ENCODE assay signal across 13 cellular contexts in the genomic region with DNA sequence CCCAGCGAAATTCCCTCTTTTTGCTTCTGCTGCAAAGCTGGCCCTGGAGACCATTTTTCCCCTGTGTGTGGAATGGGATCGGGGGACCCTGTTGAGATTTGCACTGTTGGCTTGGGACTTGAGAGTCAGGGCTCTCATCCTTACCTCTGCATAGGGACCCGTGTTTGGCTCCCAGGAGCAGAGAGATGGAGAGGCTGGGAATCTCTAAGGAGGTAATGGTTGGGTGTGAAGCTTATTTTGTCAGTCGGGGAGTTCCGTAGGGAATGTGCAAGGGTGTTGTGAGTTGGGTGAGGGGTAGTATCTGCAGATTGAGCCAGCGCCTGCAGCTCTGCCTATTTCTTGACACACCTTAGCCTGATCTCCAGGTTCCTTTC. TPM values are rescaled to one million over a fixed set of nuclear protein-coding genes. Genes with fewer than 3 reads are reported as not detected.
DNase-seq lines count a peak whose midpoint lies in the region; ATAC-seq and TF ChIP-seq lines count a peak whose summit lies in the region.
"Had no signal": no experiment of that assay in that cellular context is flagged by ENCODE, and none has a peak within 500 bp of the region (broad histone marks: within the 10 kb centered on the region; RNA-seq: fewer than 3 reads in every experiment).

No MANE protein-coding gene starts in this region.

- H3K4me2 ChIP-seq in H9 (ENCODE audit: insufficient read depth, insufficient read length, low read length) (no peak overlapping the region), smooth muscle cell (peak overlapping the region; percentile 96)
- H3K4me2 ChIP-seq: BLaER1 had no signal

- H3K4me3 Mint-ChIP-seq in H9, result no peak overlapping the region
- H3K4me3 Mint-ChIP-seq: activated CD8-positive, alpha-beta memory T cell treated with anti-CD3 and anti-CD28 coated beads, Interleukin-2, amount 10 ng/mL, durations not matched to agents 7 days and 5 days; activated naive CD8-positive, alpha-beta T cell treated with anti-CD3 and anti-CD28 coated beads, Interleukin-2, amount 10 ng/mL, durations not matched to agents 7 days and 5 days had no signal

- no peak for TF ChIP-seq EP300 in suprapubic skin (IDR thresholded peaks at IDR 0.05)

- DNase-seq in H9 (peak; percentile 42), astrocyte of the spinal cord (ENCODE audit: low read depth, low spot score) (no peak), right lobe of liver (no peak), smooth muscle cell (lab: John Stamatoyannopoulos, UW; ENCODE audit: unreplicated experiment) (no peak), suprapubic skin (ENCODE audit: low spot score in 2 of 2) (no peak), iPS-NIHi11 (ENCODE audit: low spot score) (no peak)
- DNase-seq in activated CD8-positive, alpha-beta memory T cell treated with anti-CD3 and anti-CD28 coated beads, Interleukin-2, amount 50 U/mL, for 4 hours, result no peak
- DNase-seq: activated CD8-positive, alpha-beta memory T cell treated with anti-CD3 and anti-CD28 coated beads, Interleukin-2, amount 10 ng/mL, durations not matched to agents 7 days and 5 days; activated naive CD8-positive, alpha-beta T cell treated with anti-CD3 and anti-CD28 coated beads, Interleukin-2, amount 10 ng/mL, durations not matched to agents 7 days and 5 days; GOT3 had no signal

- H3K27ac ChIP-seq in H9 (ENCODE audit: insufficient read length, low read depth, low read length), result no peak overlapping the region
- peak overlapping the region; percentile 4 to 35 (median 16) for H3K27ac ChIP-seq in right lobe of liver
- peak overlapping the region; percentile 65 for H3K27ac ChIP-seq in smooth muscle cell (ENCODE audit: low read depth)
- no peak overlapping the region for H3K27ac ChIP-seq in suprapubic skin
- H3K27ac ChIP-seq: BLaER1, SK-N-MC had no signal

- peaks cover 4 to 22% of the 10 kb centered on the region in 2 experiments; a peak in 3 of 5 replicates for H3K9me3 Mint-ChIP-seq in H9
- H3K9me3 Mint-ChIP-seq: activated naive CD8-positive, alpha-beta T cell treated with anti-CD3 and anti-CD28 coated beads, Interleukin-2, amount 10 ng/mL, durations not matched to agents 7 days and 5 days had no signal

- no peak overlapping the region for H4K91ac ChIP-seq in H9 (ENCODE audit: insufficient read length, low read depth, low read length)

- H3K4me1 ChIP-seq in H9 (ENCODE audit: insufficient read depth, low read length), result no peaks in the 10 kb centered on the region
- H3K4me1 ChIP-seq in right lobe of liver, result peaks cover 0 to 7% (median 0%) of the 10 kb centered on the region in 4 donors
- peaks cover 11% of the 10 kb centered on the region for H3K4me1 ChIP-seq in smooth muscle cell (ENCODE audit: low read depth)
- H3K4me1 ChIP-seq in suprapubic skin, result peaks cover 38% of the 10 kb centered on the region

- H3K9me3 ChIP-seq in H9 (ENCODE audit: control insufficient read depth, low read depth, low read length) (no peaks in the 10 kb centered on the region), right lobe of liver (no peaks in the 10 kb centered on the region), smooth muscle cell (replicated peaks; ENCODE audit: low read depth) (no peaks in the 10 kb centered on the region), suprapubic skin (no peaks in the 10 kb centered on the region)

- H2AFZ ChIP-seq in H9 (ENCODE audit: low read length) (no peak overlapping the region), smooth muscle cell (ENCODE audit: low read depth) (no peak overlapping the region)

- H4K20me1 ChIP-seq in H9 (ENCODE audit: control insufficient read depth, insufficient read depth, insufficient read length), result no peaks in the 10 kb centered on the region
- peaks cover 88% of the 10 kb centered on the region for H4K20me1 ChIP-seq in smooth muscle cell (ENCODE audit: low read depth)

- H3K4me1 Mint-ChIP-seq in H9, result peaks cover 9 to 22% of the 10 kb centered on the region in 2 experiments

- H3K18ac ChIP-seq in H9 (ENCODE audit: insufficient read length, low read depth, low read length), result no peak overlapping the region

- H3K27me3 ChIP-seq in H9 (ENCODE audit: insufficient read depth, low read length), result peaks cover 87% of the 10 kb centered on the region
- H3K27me3 ChIP-seq in right lobe of liver, result no peaks in the 10 kb centered on the region
- peaks cover 5% of the 10 kb centered on the region for H3K27me3 ChIP-seq in smooth muscle cell (ENCODE audit: low read depth)
- peaks cover 100% of the 10 kb centered on the region for H3K27me3 ChIP-seq in suprapubic skin
- H3K27me3 ChIP-seq: BLaER1 had no signal

- no peak overlapping the region for H3K9ac ChIP-seq in H9 (ENCODE audit: extremely low read depth, insufficient read length, low read length)
- H3K9ac ChIP-seq in smooth muscle cell (ENCODE audit: low read depth), result peak overlapping the region; percentile 65
- H3K9ac ChIP-seq: BLaER1 had no signal

- H3F3A ChIP-seq in smooth muscle cell (ENCODE audit: low read depth), result no peaks in the 10 kb centered on the region

- H3K4me3 ChIP-seq in astrocyte of the spinal cord (ENCODE audit: low read depth, low read length) (peak overlapping the region; percentile 50), right lobe of liver (peak overlapping the region in 2 of 3 donors; percentile 10 to 23), smooth muscle cell (peak overlapping the region; percentile 92), suprapubic skin (no peak overlapping the region)
- H3K4me3 ChIP-seq: BLaER1, SK-N-MC had no signal

- no peak overlapping the region for H3K4ac ChIP-seq in H9 (ENCODE audit: low read depth, low read length)

- H3K36me3 Mint-ChIP-seq in H9 (ENCODE audit: insufficient read depth in 1 of 3, low read depth in 3 of 3), result no peaks in the 10 kb centered on the region; a peak in 1 of 7 replicates

- TF ChIP-seq POLR2A in right lobe of liver (IDR thresholded peaks at IDR 0.05) (no peak), suprapubic skin (IDR thresholded peaks at IDR 0.05) (no peak)

- no peak overlapping the region for H3T11ph ChIP-seq in H9 (ENCODE audit: low read length)

- H2BK12ac ChIP-seq in H9 (ENCODE audit: insufficient read length, low read depth, low read length), result no peak overlapping the region

- TF ChIP-seq CTCF in H9 (conservative IDR thresholded peaks at IDR 0.05) (no peak), astrocyte of the spinal cord (IDR thresholded peaks at IDR 0.05; ENCODE audit: low read depth, low read length) (no peak), right lobe of liver (IDR thresholded peaks at IDR 0.05) (no peak), smooth muscle cell (IDR thresholded peaks at IDR 0.05; ENCODE audit: borderline replicate concordance, insufficient read depth, poor library complexity, severe bottlenecking) (no peak), suprapubic skin (IDR thresholded peaks at IDR 0.05) (no peak)

- peaks cover 95% of the 10 kb centered on the region for H3K27me3 Mint-ChIP-seq in H9 (ENCODE audit: low read depth)

- H3K23me2 ChIP-seq in H9 (ENCODE audit: insufficient read length, low read depth, low read length, poor library complexity, severe bottlenecking), result peaks cover 21% of the 10 kb centered on the region

- H2BK20ac ChIP-seq in H9 (ENCODE audit: low read depth, low read length, poor library complexity, severe bottlenecking), result no peak overlapping the region

- no peak overlapping the region for H2BK5ac ChIP-seq in H9 (ENCODE audit: insufficient read length, low read length)

- intact Hi-C loops in right lobe of liver (cut with DNase I), result loop anchor here in 1 of 2 donors (10.0 kb wide), 1 partner anchor 171 kb away; no protein-coding TSS in a partner anchor

- no peaks in the 10 kb centered on the region for H3K79me1 ChIP-seq in H9 (ENCODE audit: insufficient read depth, low read depth, low read length, poor library complexity, severe bottlenecking)

- no peak overlapping the region for H2AK5ac ChIP-seq in H9 (ENCODE audit: insufficient read length, low read length)

- H2BK15ac ChIP-seq in H9 (ENCODE audit: low read depth, low read length), result no peak overlapping the region

- H4K5ac ChIP-seq in H9 (ENCODE audit: insufficient read length, low read depth, low read length), result no peak overlapping the region

- no peak overlapping the region for H2BK120ac ChIP-seq in H9 (ENCODE audit: low read depth, low read length, poor library complexity, severe bottlenecking)

- H3K14ac ChIP-seq in H9 (ENCODE audit: insufficient read depth, low read length), result no peak overlapping the region

- WGBS in H9 (ENCODE audit: extremely low coverage, insufficient read length, low lambda C conversion rate), result no CpG with 5 or more reads among the region's 6 CpGs
- 72% methylated on average over 5 of the region's 6 CpGs for WGBS in right lobe of liver (ENCODE audit: insufficient coverage, low coverage, low lambda C conversion rate, missing lambda C conversion rate)
- WGBS in smooth muscle cell (ENCODE audit: low lambda C conversion rate), result 16% methylated on average over 6 of the region's 6 CpGs
- 55% methylated on average over 6 of the region's 6 CpGs for WGBS in suprapubic skin

- H3K36me3 ChIP-seq in right lobe of liver (peaks cover 0 to 11% (median 0%) of the 10 kb centered on the region in 4 donors), smooth muscle cell (ENCODE audit: low read depth) (no peaks in the 10 kb centered on the region), suprapubic skin (no peaks in the 10 kb centered on the region)

- no peak overlapping the region for H4K8ac ChIP-seq in H9 (replicated peaks; ENCODE audit: insufficient read length, low read depth, low read length)

- ATAC-seq in right lobe of liver, result no peak
- no peak for ATAC-seq in HG02763 (IDR thresholded peaks at IDR 0.05; ENCODE audit: unreplicated experiment)
- ATAC-seq: activated CD8-positive, alpha-beta memory T cell treated with anti-CD3 and anti-CD28 coated beads, Interleukin-2, amount 10 ng/mL, durations not matched to agents 7 days and 5 days had no signal

- no peak overlapping the region for H3K23ac ChIP-seq in H9 (ENCODE audit: insufficient read length, low read depth, low read length)

- no peak overlapping the region for H3K27ac Mint-ChIP-seq in H9
- H3K27ac Mint-ChIP-seq: activated CD8-positive, alpha-beta memory T cell treated with anti-CD3 and anti-CD28 coated beads, Interleukin-2, amount 10 ng/mL, durations not matched to agents 7 days and 5 days; activated naive CD8-positive, alpha-beta T cell treated with anti-CD3 and anti-CD28 coated beads, Interleukin-2, amount 10 ng/mL, durations not matched to agents 7 days and 5 days had no signal

- H3K56ac ChIP-seq in H9 (ENCODE audit: insufficient read length, low read depth, low read length), result no peak overlapping the region

- in situ Hi-C loops in astrocyte of the spinal cord (cut with HindIII; ENCODE audit: low sequenced_read_pairs), result no loop called here

- H3K79me2 ChIP-seq in H9 (ENCODE audit: insufficient read depth, low read length), result no peaks in the 10 kb centered on the region
- H3K79me2 ChIP-seq in smooth muscle cell (ENCODE audit: low read depth), result peaks cover 98% of the 10 kb centered on the region

RNA-seq across cellular contexts. Expression of a gene that starts 4.5 kb away (rescaled TPM):
- total RNA-seq in H9 (2021), result 0.04 TPM in 1 of 2 replicates, not detected in the other
- 10 to 100 TPM in 3 of 6 experiments, 1 to 10 TPM in 3; 8.0 to 14.0 (median 9.5) TPM for total RNA-seq in right lobe of liver
- total RNA-seq in smooth muscle cell, result 48.5 and 52.5 TPM in 2 replicates
- 39.2 and 49.9 TPM in 2 replicates for polyA plus RNA-seq in smooth muscle cell
- 1 to 10 TPM; 2.1 to 3.4 (median 2.6) TPM for total RNA-seq in suprapubic skin
- total RNA-seq: activated CD8-positive, alpha-beta memory T cell treated with anti-CD3 and anti-CD28 coated beads, Interleukin-2, amount 10 ng/mL, durations not matched to agents 7 days and 5 days had no signal

Comparison
In these comparisons a context has a peak if more than half of its experiments do, and no peak if none do; other contexts are left out.
1. H3K27ac ChIP-seq: peak in right lobe of liver (3 of 3) and smooth muscle cell (single experiment); none in H9 (single experiment) and suprapubic skin (single experiment).